18 cellular contexts compared by ENCODE assay signal in genomic region chr2:567496-567864, GRCh38.
DNase-seq lines count a peak whose midpoint lies in the region; ATAC-seq and TF ChIP-seq lines count a peak whose summit lies in the region.
"Had no signal": no experiment of that assay in that cellular context is flagged by ENCODE, and none has a peak within 500 bp of the region (broad histone marks: within the 10 kb centered on the region; RNA-seq: fewer than 3 reads in every experiment).

No MANE protein-coding gene starts in this region.

- POLR2A ChIA-PET in PC-9 (lab: Charles Lee; ENCODE audit: unreplicated experiment), result no interaction called here

- no peaks in the 10 kb centered on the region for H3K79me2 ChIP-seq in PC-9 (ENCODE audit: low read depth)

- 39 to 45% methylated on average over 9 of the region's 9 CpGs for WGBS in esophagus squamous epithelium, 2 donors

- no peaks in the 10 kb centered on the region for H3K9me2 ChIP-seq in PC-9 (ENCODE audit: insufficient read depth)

- H4K20me1 ChIP-seq in PC-9 (ENCODE audit: insufficient read depth), result no peaks in the 10 kb centered on the region
- H4K20me1 ChIP-seq: BLaER1 had no signal

- TF ChIP-seq CTCF in C4-2B (conservative IDR thresholded peaks at IDR 0.05) (no peak), PC-9 (conservative IDR thresholded peaks at IDR 0.05) (no peak), esophagus squamous epithelium (IDR thresholded peaks at IDR 0.05) (no peak), neural crest cell (conservative IDR thresholded peaks at IDR 0.05) (no peak)

- H2AFZ ChIP-seq in PC-9, result peak overlapping the region; percentile 68

- H3K4me2 ChIP-seq in PC-9, result peak overlapping the region; percentile 76
- H3K4me2 ChIP-seq: BLaER1 had no signal

- H3K27ac ChIP-seq in C4-2B (peak overlapping the region; percentile 53), PC-9 (peak overlapping the region; percentile 63), esophagus squamous epithelium (peak overlapping the region; percentile 5 to 69 (median 50)), substantia nigra (ENCODE audit: low read depth, low read length, poor library complexity, severe bottlenecking) (no peak overlapping the region)
- H3K27ac ChIP-seq: BLaER1 had no signal

- no peak for TF ChIP-seq POLR2A in esophagus squamous epithelium (IDR thresholded peaks at IDR 0.05)

- no TSS peak for BruUV-seq in PC-9 (replicated peaks; lab: Mats Ljungman, UMichigan)

- H3K9me3 ChIP-seq in PC-9 (ENCODE audit: insufficient read depth, low read depth) (peaks cover 3% of the 10 kb centered on the region; the same call in 1 of the 2 replicates), esophagus squamous epithelium (peaks cover 0 to 12% (median 0%) of the 10 kb centered on the region in 3 donors)

- intact Hi-C loops in PC-9 (cut with micrococcal nuclease; ENCODE audit: unreplicated experiment), result no loop called here
- intact Hi-C loops in esophagus squamous epithelium (cut with DNase I), result no loop called here

- H3K27me3 Mint-ChIP-seq in neural crest cell (ENCODE audit: low read depth), result no peaks in the 10 kb centered on the region

- no peak for ATAC-seq in HG03521 (IDR thresholded peaks at IDR 0.05; ENCODE audit: unreplicated experiment)
- ATAC-seq in left lobe of liver, result no peak
- ATAC-seq in GM18873 (IDR thresholded peaks at IDR 0.05; ENCODE audit: low FRiP score, unreplicated experiment), result no peak
- ATAC-seq: HCT116, K562 had no signal

- H3K36me3 ChIP-seq in PC-9 (ENCODE audit: low read depth), result no peaks in the 10 kb centered on the region
- H3K36me3 ChIP-seq in esophagus squamous epithelium, result no peaks in the 10 kb centered on the region
- H3K36me3 ChIP-seq: BLaER1 had no signal

- peaks cover 13% of the 10 kb centered on the region for H3K36me3 Mint-ChIP-seq in neural crest cell (ENCODE audit: low read depth)

- H3K4me1 Mint-ChIP-seq in neural crest cell, result no peaks in the 10 kb centered on the region
- H3K4me1 Mint-ChIP-seq: CD8-positive, alpha-beta memory T cell had no signal

- H3K4me3 ChIP-seq in PC-9 (peak overlapping the region; percentile 41; the same call in 1 of the 2 replicates), esophagus squamous epithelium (no peak overlapping the region)
- H3K4me3 ChIP-seq: BLaER1, K562 had no signal

- no peak overlapping the region for H3K4me3 Mint-ChIP-seq in neural crest cell
- H3K4me3 Mint-ChIP-seq: CD8-positive, alpha-beta memory T cell had no signal

- DNase-seq in PC-9 (no peak), esophagus squamous epithelium (lab: John Stamatoyannopoulos, UW) (no peak), neural crest cell (ENCODE audit: low read depth, low spot score) (no peak), substantia nigra (lab: John Stamatoyannopoulos, UW) (no peak), left lobe of liver (ENCODE audit: low spot score) (no peak)
- DNase-seq: CD8-positive, alpha-beta memory T cell; GDM1; MV-4-11; NCI-H2029; NCI-H2171 treated with DMSO at 0.1 percent for 48 hours; NCI-H774; Right ventricle myocardium superior had no signal

- peaks cover 5% of the 10 kb centered on the region; the same call in 1 of the 2 replicates for H3F3A ChIP-seq in PC-9 (ENCODE audit: insufficient read depth, low read depth)

- peaks cover 18% of the 10 kb centered on the region for H3K9me3 Mint-ChIP-seq in neural crest cell

- CTCF ChIA-PET in PC-9 (lab: Charles Lee), result no interaction called here

- peaks cover 30% of the 10 kb centered on the region for H3K4me1 ChIP-seq in PC-9 (replicated peaks; ENCODE audit: insufficient read depth)
- peaks cover 0 to 23% (median 7%) of the 10 kb centered on the region in 3 donors for H3K4me1 ChIP-seq in esophagus squamous epithelium
- H3K4me1 ChIP-seq: BLaER1 had no signal

- peaks cover 7% of the 10 kb centered on the region for H3K27me3 ChIP-seq in PC-9 (ENCODE audit: insufficient read depth, low read depth)
- peaks cover 0 to 90% (median 0%) of the 10 kb centered on the region in 4 donors for H3K27me3 ChIP-seq in esophagus squamous epithelium
- H3K27me3 ChIP-seq: BLaER1 had no signal

- H3K27ac Mint-ChIP-seq in neural crest cell (ENCODE audit: unreplicated experiment), result peak overlapping the region; percentile 15
- H3K27ac Mint-ChIP-seq: CD8-positive, alpha-beta memory T cell had no signal
